ENCODE assay signal across 35 cellular contexts in genomic region chr16:25596194-25596593, GRCh38.
"Had no signal": no experiment of that assay in that cellular context is flagged by ENCODE, and none has a peak within 500 bp of the region (broad histone marks: within the 10 kb centered on the region; RNA-seq: fewer than 3 reads in every experiment).

No MANE protein-coding gene starts in this region.

- H3K4me2 ChIP-seq: KMS-11 had no signal

- H3K9me3 ChIP-seq: MG63 had no signal

- H3K27me3 ChIP-seq: MG63 had no signal

- H3K9ac ChIP-seq: KMS-11 had no signal

- H3K4me3 ChIP-seq: MG63 had no signal

- DNase-seq: Karpas-422, Kasumi-1, KG1, MG63, MM.1S, MV-4-11, NCI-H1048, NCI-H1092, NCI-H1092 treated with DMSO at 0.1 percent for 48 hours, NCI-H1105, NCI-H1105 treated with DMSO at 0.1 percent for 48 hours, NCI-H1417, NCI-H1417 treated with DMSO at 0.1 percent for 48 hours, NCI-H1436, NCI-H1436 treated with DMSO at 0.1 percent for 48 hours, NCI-H146, NCI-H1694 treated with DMSO at 0.1 percent for 48 hours, NCI-H187, NCI-H187 treated with DMSO at 0.1 percent for 48 hours, NCI-H1930, NCI-H2029, NCI-H2029 treated with DMSO at 0.1 percent for 48 hours, NCI-H2081, NCI-H2081 treated with DMSO at 0.1 percent for 48 hours, NCI-H2107, NCI-H2171, NCI-H2171 treated with DMSO at 0.1 percent for 48 hours, NCI-H2227 treated with DMSO at 0.1 percent for 48 hours, NCI-H226, NCI-H345, NCI-H446, NCI-H446 treated with DMSO at 0.1 percent for 48 hours, NCI-H510A, NCI-H510A treated with DMSO at 0.1 percent for 48 hours had no signal

- H3K36me3 ChIP-seq: MG63 had no signal

- H3K27ac ChIP-seq: KMS-11 had no signal
